Comparison of ENCODE assay signal across 8 cellular contexts in the genomic region with DNA sequence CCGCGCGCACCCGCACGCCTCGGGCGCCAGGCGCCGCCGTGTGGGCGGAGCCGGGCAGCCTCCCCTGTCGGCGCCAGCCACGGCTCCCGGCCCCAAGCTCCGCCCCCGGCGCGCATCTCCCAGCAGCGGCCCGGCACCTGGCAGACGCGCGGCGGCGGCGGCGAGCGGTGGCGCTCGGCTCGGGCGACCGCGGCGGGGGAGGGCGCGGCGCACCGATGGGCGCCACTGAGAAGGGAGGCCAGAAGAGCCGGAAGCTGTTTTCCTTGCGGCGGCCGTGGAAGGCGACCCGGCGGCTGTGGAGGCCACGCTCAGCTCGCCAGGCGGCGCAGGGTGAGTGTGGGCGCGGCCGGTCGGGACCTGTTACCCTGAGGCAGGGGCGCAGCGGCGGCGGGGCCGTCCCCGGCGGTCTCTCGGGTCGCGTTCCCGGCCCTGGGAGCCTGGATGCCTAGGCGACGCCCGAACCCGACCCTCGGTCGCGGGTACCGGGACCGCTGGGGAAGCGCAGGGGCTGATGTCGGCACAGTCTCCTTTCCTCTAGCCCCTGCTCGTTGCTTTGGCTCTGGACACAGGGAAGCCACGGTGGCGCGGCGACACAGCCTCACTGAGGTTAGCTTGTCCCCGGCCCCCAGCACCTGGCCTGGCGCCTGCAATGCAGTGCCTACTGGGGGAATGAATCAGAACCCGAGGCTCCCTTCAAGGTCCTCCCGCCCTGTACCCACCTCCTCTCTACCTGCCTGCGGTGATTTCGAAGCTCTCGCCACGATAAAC. TPM values are rescaled to one million over a fixed set of nuclear protein-coding genes. Genes with fewer than 3 reads are reported as not detected.
A peak's percentile ranks its signal among the peaks of the same experiment; 100 is the strongest.
DNase-seq lines count a peak whose midpoint lies in the region; ATAC-seq and TF ChIP-seq lines count a peak whose summit lies in the region.

No MANE protein-coding gene starts in this region.

- H3K4me3 ChIP-seq in effector memory CD4-positive, alpha-beta T cell (ENCODE audit: insufficient read depth, low read depth, low read length, poor library complexity, severe bottlenecking): peak overlapping the region; percentile 65
- peak overlapping the region; percentile 63 for H3K4me3 ChIP-seq in mesodermal cell (ENCODE audit: extremely low read depth, insufficient read depth, low read length, poor library complexity, severe bottlenecking)

- peak; percentile 97 for ATAC-seq in CD4-positive, alpha-beta T cell (ENCODE audit: poor library complexity)
- ATAC-seq in GM19351 (IDR thresholded peaks at IDR 0.05; ENCODE audit: unreplicated experiment) (peak; percentile 96), HG03460 (IDR thresholded peaks at IDR 0.05; ENCODE audit: unreplicated experiment) (peak; percentile 97)

- peaks cover 12% of the 10 kb centered on the region for H3K4me1 Mint-ChIP-seq in CD4-positive, alpha-beta T cell (ENCODE audit: low read depth)

- no peaks in the 10 kb centered on the region for H3K36me3 ChIP-seq in effector memory CD4-positive, alpha-beta T cell (ENCODE audit: control insufficient read depth, insufficient read depth, low read length)
- no peaks in the 10 kb centered on the region for H3K36me3 ChIP-seq in mesodermal cell (ENCODE audit: control insufficient read depth, insufficient read depth, low read length)

- peaks cover 3% of the 10 kb centered on the region for H3K36me3 Mint-ChIP-seq in CD4-positive, alpha-beta T cell (ENCODE audit: low read depth)

- peak overlapping the region; percentile 57 for H3K27ac Mint-ChIP-seq in CD4-positive, alpha-beta T cell

- TF ChIP-seq CTCF in CD4-positive, alpha-beta T cell (IDR thresholded peaks at IDR 0.05): no peak

- peak overlapping the region; percentile 91 for H3K4me3 Mint-ChIP-seq in CD4-positive, alpha-beta T cell

- H3K27me3 ChIP-seq in CD4-positive, alpha-beta T cell (ENCODE audit: control insufficient read depth, insufficient read depth, low read length): peaks cover 3% of the 10 kb centered on the region
- H3K27me3 ChIP-seq in effector memory CD4-positive, alpha-beta T cell (replicated peaks; ENCODE audit: control insufficient read depth, insufficient read depth, low read length, poor library complexity, severe bottlenecking): no peaks in the 10 kb centered on the region

- POLR2A ChIA-PET in CD4-positive, alpha-beta T cell (lab: Charles Lee): interaction anchor here (0.6 to 2.8 kb wide), 9 partner anchors 10 to 1192 kb away, joined by 3 to 37 read pairs (median 4); a partner anchor contains a TSS

- H3K4me1 ChIP-seq in effector memory CD4-positive, alpha-beta T cell (ENCODE audit: control insufficient read depth, insufficient read depth, low read length, poor library complexity, severe bottlenecking): peaks cover 10% of the 10 kb centered on the region
- peaks cover 4% of the 10 kb centered on the region for H3K4me1 ChIP-seq in mesodermal cell (ENCODE audit: control insufficient read depth, insufficient read depth, low read length, poor library complexity, severe bottlenecking)

- H3K9me3 Mint-ChIP-seq in CD4-positive, alpha-beta T cell: no peaks in the 10 kb centered on the region

- no peak overlapping the region for H3K27ac ChIP-seq in CD4-positive, alpha-beta T cell (ENCODE audit: low read depth, low read length)
- H3K27ac ChIP-seq in effector memory CD4-positive, alpha-beta T cell (ENCODE audit: insufficient read depth, low read length, poor library complexity, severe bottlenecking): peak overlapping the region; percentile 40
- no peak overlapping the region for H3K27ac ChIP-seq in mesodermal cell (ENCODE audit: low read depth, low read length, severe bottlenecking)

- peaks cover 15% of the 10 kb centered on the region for H3K27me3 Mint-ChIP-seq in CD4-positive, alpha-beta T cell

- 0 to 1% methylated on average over 68 to 77 of the region's 92 CpGs for WGBS in mesodermal cell (ENCODE audit: insufficient coverage in 2 of 2), 2 experiments

- intact Hi-C loops in CD4-positive, alpha-beta T cell (cut with DNase I, micrococcal nuclease): loop anchor here (2.0 to 5.0 kb wide), 3 partner anchors 166 to 187 kb away; a partner anchor contains a TSS

- CTCF ChIA-PET in CD4-positive, alpha-beta T cell (lab: Charles Lee): interaction anchor here (1.3 to 1.5 kb wide), 2 partner anchors 9 to 163 kb away, joined by 4 read pairs; no protein-coding TSS in a partner anchor

- peak; percentile 70 to 87 (median 78) for DNase-seq in CD4-positive, alpha-beta T cell
- DNase-seq in NCI-H774 (lab: John Stamatoyannopoulos, UW): peak; percentile 80
- peak; percentile 55 to 73 for DNase-seq in activated CD8-positive, alpha-beta memory T cell treated with anti-CD3 and anti-CD28 coated beads for 1 hour (ENCODE audit: extremely low read depth in 1 of 2, low read depth in 1 of 2)
- peak; percentile 67 to 73 (median 70) for DNase-seq in effector memory CD4-positive, alpha-beta T cell
- DNase-seq in stimulated activated CD8-positive, alpha-beta memory T cell treated with anti-CD3 and anti-CD28 coated beads, Interleukin-15, amount 100 ng/mL, for 4 hours (ENCODE audit: low read depth in 2 of 2): peak; percentile 66 to 77

- no peaks in the 10 kb centered on the region for H3K9me3 ChIP-seq in CD4-positive, alpha-beta T cell (ENCODE audit: control insufficient read depth, low read length)
- H3K9me3 ChIP-seq in effector memory CD4-positive, alpha-beta T cell (ENCODE audit: control insufficient read depth, low read length): no peaks in the 10 kb centered on the region
- H3K9me3 ChIP-seq in mesodermal cell (ENCODE audit: control insufficient read depth, low read length): no peaks in the 10 kb centered on the region

RNA-seq across cellular contexts. Expression of a gene that starts 54.8 kb away (rescaled TPM):
- 1 to 10 TPM; 2.4 to 2.5 TPM for total RNA-seq in CD4-positive, alpha-beta T cell
- polyA plus RNA-seq in mesodermal cell (2013, experiment 1 of 2): 9.3 TPM
- polyA plus RNA-seq in mesodermal cell (2013, experiment 2 of 2): 9.4 TPM
